ENCODE assay signal across 14 cellular contexts in genomic region chr11:77074205-77074604, GRCh38. TPM values are rescaled to one million over a fixed set of nuclear protein-coding genes. Genes with fewer than 3 reads are reported as not detected.
DNase-seq lines count a peak whose midpoint lies in the region; ATAC-seq and TF ChIP-seq lines count a peak whose summit lies in the region.
"Had no signal": no experiment of that assay in that cellular context is flagged by ENCODE, and none has a peak within 500 bp of the region (broad histone marks: within the 10 kb centered on the region; RNA-seq: fewer than 3 reads in every experiment).

No MANE protein-coding gene starts in this region.

- POLR2A ChIA-PET in PC-9 (lab: Charles Lee; ENCODE audit: unreplicated experiment) (no interaction called here), GM10248 (lab: Yijun Ruan, JAX) (no interaction called here)

- H3F3A ChIP-seq in PC-9 (ENCODE audit: insufficient read depth, low read depth): peaks cover 21% of the 10 kb centered on the region; the same call in 1 of the 2 replicates

- no peaks in the 10 kb centered on the region for H3K27me3 ChIP-seq in BLaER1
- no peaks in the 10 kb centered on the region for H3K27me3 ChIP-seq in PC-9 (ENCODE audit: insufficient read depth, low read depth)
- no peaks in the 10 kb centered on the region for H3K27me3 ChIP-seq in heart right ventricle
- no peaks in the 10 kb centered on the region for H3K27me3 ChIP-seq in psoas muscle (ENCODE audit: insufficient read depth in 3 of 3, low read length in 2 of 3)

- H2AFZ ChIP-seq in PC-9: no peak overlapping the region

- H3K9ac ChIP-seq in BLaER1: no peak overlapping the region; the same call in 1 of the 2 replicates
- H3K9ac ChIP-seq: KMS-11 had no signal

- no peaks in the 10 kb centered on the region for H3K9me2 ChIP-seq in PC-9 (ENCODE audit: insufficient read depth)

- intact Hi-C loops in PC-9 (cut with micrococcal nuclease; ENCODE audit: unreplicated experiment) (loop anchor here (1.0 kb wide), 1 partner anchor 14 kb away; no protein-coding TSS in a partner anchor), heart right ventricle (cut with DNase I) (no loop called here), psoas muscle (cut with DNase I) (no loop called here)

- H3K9me3 ChIP-seq in BLaER1 (no peaks in the 10 kb centered on the region), PC-9 (ENCODE audit: insufficient read depth, low read depth) (peaks cover 4% of the 10 kb centered on the region; the same call in 1 of the 2 replicates), heart right ventricle (peaks cover 0 to 7% (median 0%) of the 10 kb centered on the region in 11 donors), psoas muscle (peaks cover 3% of the 10 kb centered on the region)

- no peak overlapping the region for H3K4me3 ChIP-seq in BLaER1
- H3K4me3 ChIP-seq in PC-9: no peak overlapping the region
- no peak overlapping the region for H3K4me3 ChIP-seq in heart right ventricle
- H3K4me3 ChIP-seq in psoas muscle: no peak overlapping the region

- H3K27ac ChIP-seq in BLaER1 (peak overlapping the region; percentile 32; the same call in 1 of the 2 replicates), PC-9 (no peak overlapping the region), heart right ventricle (peak overlapping the region; percentile 4 to 89 (median 74)), psoas muscle (peak overlapping the region; percentile 60)
- H3K27ac ChIP-seq: KMS-11 had no signal

- TF ChIP-seq CTCF in PC-9 (conservative IDR thresholded peaks at IDR 0.05) (no peak), heart right ventricle (IDR thresholded peaks at IDR 0.05) (no peak), psoas muscle (IDR thresholded peaks at IDR 0.05) (no peak), GM10248 (IDR thresholded peaks at IDR 0.05; ENCODE audit: control extremely low read depth, extremely low read depth, low read depth, missing control alignments) (no peak)

- H3K4me1 ChIP-seq in BLaER1: peaks cover 52% of the 10 kb centered on the region
- peaks cover 50% of the 10 kb centered on the region for H3K4me1 ChIP-seq in PC-9 (replicated peaks; ENCODE audit: insufficient read depth)
- peaks cover 7 to 37% (median 23%) of the 10 kb centered on the region in 9 donors for H3K4me1 ChIP-seq in heart right ventricle
- H3K4me1 ChIP-seq in psoas muscle: no peaks in the 10 kb centered on the region

- CTCF ChIA-PET in PC-9 (lab: Charles Lee): interaction anchor here (1.0 to 1.7 kb wide), 3 partner anchors 17 to 27 kb away, joined by 4 to 17 read pairs (median 5); no protein-coding TSS in a partner anchor
- CTCF ChIA-PET in GM10248 (lab: Yijun Ruan, JAX): interaction anchor here (1.0 to 2.2 kb wide), 3 partner anchors 12 to 18 kb away, joined by 3 to 19 read pairs (median 11); no protein-coding TSS in a partner anchor

- H3K79me2 ChIP-seq in PC-9 (ENCODE audit: low read depth): no peaks in the 10 kb centered on the region

- no peak for ATAC-seq in heart right ventricle
- ATAC-seq in psoas muscle: peak in 1 of 4 donors; percentile 17
- ATAC-seq: naive thymus-derived CD8-positive, alpha-beta T cell had no signal

- H4K20me1 ChIP-seq in BLaER1 (peaks cover 3% of the 10 kb centered on the region; the same call in 1 of the 2 replicates), PC-9 (ENCODE audit: insufficient read depth) (no peaks in the 10 kb centered on the region)

- WGBS in heart right ventricle, 2 donors: 94 to 95% methylated on average over 5 of the region's 5 CpGs
- WGBS in psoas muscle, 3 donors: 57 to 72% (median 61%) methylated on average over 5 of the region's 5 CpGs

- DNase-seq in PC-9: peak in 1 of 2 experiments; percentile 48
- no peak for DNase-seq in heart right ventricle
- DNase-seq in psoas muscle: no peak
- DNase-seq in DMS79 treated with DMSO at 0.1 percent for 48 hours (lab: John Stamatoyannopoulos, UW): no peak
- no peak for DNase-seq in GM10248 (ENCODE audit: extremely low spot score)
- DNase-seq in NCI-H226: no peak
- DNase-seq in NCI-H146 (lab: John Stamatoyannopoulos, UW): no peak
- DNase-seq: activated CD8-positive, alpha-beta memory T cell treated with anti-CD3 and anti-CD28 coated beads, Interleukin-2, amount 50 U/mL, for 4 hours; CD4-positive, alpha-beta memory T cell; naive thymus-derived CD8-positive, alpha-beta T cell; NK-92 treated with Interleukin-12 subunit alpha and Interleukin-12 subunit beta, amount 100 ng/mL, for 24 hours; T-helper 9 cell had no signal

- H3K36me3 ChIP-seq in BLaER1 (no peaks in the 10 kb centered on the region), PC-9 (ENCODE audit: low read depth) (no peaks in the 10 kb centered on the region), heart right ventricle (no peaks in the 10 kb centered on the region), psoas muscle (ENCODE audit: insufficient read depth in 1 of 2, low read depth in 1 of 2) (no peaks in the 10 kb centered on the region)

- BruUV-seq in PC-9 (replicated peaks; lab: Mats Ljungman, UMichigan): no TSS peak

- H3K4me2 ChIP-seq in BLaER1: peak overlapping the region; percentile 79; the same call in 1 of the 2 replicates
- H3K4me2 ChIP-seq in PC-9: peak overlapping the region; percentile 62
- H3K4me2 ChIP-seq: KMS-11 had no signal

RNA-seq across cellular contexts. Expression of gene CAPN5, which starts 7.4 kb away (rescaled TPM):
- total RNA-seq in PC-9 (2021): 9.9 and 10.5 TPM in 2 replicates
- total RNA-seq in heart right ventricle: 1 to 10 TPM; 1.8 to 3.6 (median 2.7) TPM
- polyA plus RNA-seq in heart right ventricle: 1 to 10 TPM; 2.0 to 2.5 TPM
- total RNA-seq in psoas muscle: 1 to 10 TPM in 2 of 4 donors, under 1 TPM in 2; 0.88 to 1.8 (median 1.1) TPM
- polyA plus RNA-seq in psoas muscle: under 1 TPM; 0.59 to 0.67 (median 0.64) TPM

RNA-seq across cellular contexts. Expression of gene OMP, which starts 28.4 kb away (rescaled TPM):
- total RNA-seq in PC-9 (2021) (1.4 TPM in 1 of 2 replicates, not detected in the other), heart right ventricle (under 1 TPM in 1 of 10 donors, not detected in 9; 0.58 TPM), psoas muscle (not detected)
- polyA plus RNA-seq in heart right ventricle (not detected), psoas muscle (under 1 TPM in 1 of 3 donors, not detected in 2; 0.32 TPM)
- polyA plus RNA-seq: CD4-positive, alpha-beta memory T cell; naive thymus-derived CD8-positive, alpha-beta T cell had no signal

RNA-seq across cellular contexts. Expression of gene B3GNT6, which starts 40.0 kb away (rescaled TPM):
- not detected in 2 replicates for total RNA-seq in PC-9 (2021)
- total RNA-seq in heart right ventricle: not detected
- polyA plus RNA-seq in heart right ventricle: not detected
- total RNA-seq in psoas muscle: under 1 TPM in 1 of 4 donors, not detected in 3; 0.12 TPM
- not detected for polyA plus RNA-seq in psoas muscle
- total RNA-seq: CD4-positive, alpha-beta memory T cell; naive thymus-derived CD8-positive, alpha-beta T cell had no signal
- polyA plus RNA-seq: CD4-positive, alpha-beta memory T cell; naive thymus-derived CD8-positive, alpha-beta T cell had no signal

RNA-seq across cellular contexts. Expression of gene MYO7A, which starts 53.8 kb away (rescaled TPM):
- 2.4 and 3.5 TPM in 2 replicates for total RNA-seq in PC-9 (2021)
- total RNA-seq in heart right ventricle: 1 to 10 TPM in 9 of 10 donors, under 1 TPM in 1; 1.00 to 6.8 (median 2.8) TPM
- polyA plus RNA-seq in heart right ventricle: 1 to 10 TPM in 1 of 2 donors, under 1 TPM in 1; 0.91 to 5.0 TPM
- total RNA-seq in psoas muscle: 1 to 10 TPM; 2.3 to 3.0 (median 2.8) TPM
- polyA plus RNA-seq in psoas muscle: 1 to 10 TPM in 2 of 3 donors, under 1 TPM in 1; 0.62 to 1.1 (median 1.0) TPM
- polyA plus RNA-seq: naive thymus-derived CD8-positive, alpha-beta T cell had no signal
